ENCODE assay signal across 1 cellular context in the genomic region with DNA sequence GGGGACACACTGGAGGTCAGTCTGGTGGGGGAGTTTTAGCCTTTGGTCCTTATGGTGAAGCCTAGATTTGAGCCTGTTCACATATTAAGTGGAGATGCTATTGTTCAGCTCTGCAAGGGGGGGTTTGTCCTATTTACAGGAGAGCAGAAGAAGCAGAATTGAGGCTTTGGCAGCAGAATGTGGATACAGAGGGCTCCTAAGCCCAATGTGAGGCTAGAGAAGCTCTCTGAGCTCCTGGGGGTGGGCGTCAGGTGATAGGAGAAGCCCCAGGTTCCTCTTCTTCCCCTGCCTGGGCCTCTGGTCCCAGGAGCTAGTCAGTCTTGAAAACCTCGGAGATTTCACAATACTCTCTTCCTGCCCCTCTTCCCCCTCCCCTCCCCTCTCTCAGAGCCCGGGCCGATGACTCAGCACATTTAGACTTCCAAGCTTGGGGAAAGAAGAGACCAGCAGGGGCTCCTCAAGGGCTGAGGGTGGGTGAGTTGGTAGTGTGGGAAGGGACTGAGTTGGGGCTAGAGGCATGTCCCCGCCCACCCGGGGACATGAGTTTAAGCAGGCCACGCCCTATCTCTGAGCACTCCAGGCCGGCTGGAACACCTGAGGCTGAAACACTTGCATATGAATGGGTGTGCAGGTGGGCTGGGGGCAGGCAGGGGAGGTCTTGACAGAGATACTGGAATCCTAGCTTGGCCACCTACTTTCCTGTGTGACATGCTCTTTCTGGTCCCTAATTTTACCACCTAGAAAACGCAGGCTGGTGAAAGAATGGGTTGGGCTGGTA.
TF ChIP-seq lines count a peak whose summit lies in the region.

No MANE protein-coding gene starts in this region.

TF ChIP-seq in IMR-90, 13 proteins besides CTCF, POLR2A, EP300 and RAD21:
- TF ChIP-seq MXI1 (IDR thresholded peaks at IDR 0.05; ENCODE audit: borderline replicate concordance, low read depth, low read length) (no peak), RFX5 (IDR thresholded peaks at IDR 0.05; ENCODE audit: low read depth, low read length) (no peak), NFE2L2 (IDR thresholded peaks at IDR 0.05; ENCODE audit: low read depth, low read length) (peak; percentile 100), SMC3 (IDR thresholded peaks at IDR 0.05; ENCODE audit: low read depth, low read length) (0 out of 2 replicates have a peak, but pooled peaks have one; percentile 16), CHD1 (IDR thresholded peaks at IDR 0.05; ENCODE audit: low read depth, low read length) (no peak), MAFK (IDR thresholded peaks at IDR 0.05; ENCODE audit: low read depth, low read length) (peak; percentile 98), BHLHE40 (IDR thresholded peaks at IDR 0.05; ENCODE audit: low read depth, low read length) (no peak), RCOR1 (IDR thresholded peaks at IDR 0.05; ENCODE audit: insufficient replicate concordance, low read length) (no peak), CEBPB (IDR thresholded peaks at IDR 0.05; ENCODE audit: low read depth, low read length) (peak; percentile 95), MAZ (IDR thresholded peaks at IDR 0.05; ENCODE audit: borderline replicate concordance, low read depth, low read length) (peak; percentile 93), FOS (IDR thresholded peaks at IDR 0.05; ENCODE audit: low read depth, low read length) (peak; percentile 44; the same call in 1 of the 2 replicates)
- TF ChIP-seq, protein P1, sequence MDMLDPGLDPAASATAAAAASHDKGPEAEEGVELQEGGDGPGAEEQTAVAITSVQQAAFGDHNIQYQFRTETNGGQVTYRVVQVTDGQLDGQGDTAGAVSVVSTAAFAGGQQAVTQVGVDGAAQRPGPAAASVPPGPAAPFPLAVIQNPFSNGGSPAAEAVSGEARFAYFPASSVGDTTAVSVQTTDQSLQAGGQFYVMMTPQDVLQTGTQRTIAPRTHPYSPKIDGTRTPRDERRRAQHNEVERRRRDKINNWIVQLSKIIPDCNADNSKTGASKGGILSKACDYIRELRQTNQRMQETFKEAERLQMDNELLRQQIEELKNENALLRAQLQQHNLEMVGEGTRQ (IDR thresholded peaks at IDR 0.05; ENCODE audit: low read depth, low read length): no peak
- TF ChIP-seq, protein P2, sequence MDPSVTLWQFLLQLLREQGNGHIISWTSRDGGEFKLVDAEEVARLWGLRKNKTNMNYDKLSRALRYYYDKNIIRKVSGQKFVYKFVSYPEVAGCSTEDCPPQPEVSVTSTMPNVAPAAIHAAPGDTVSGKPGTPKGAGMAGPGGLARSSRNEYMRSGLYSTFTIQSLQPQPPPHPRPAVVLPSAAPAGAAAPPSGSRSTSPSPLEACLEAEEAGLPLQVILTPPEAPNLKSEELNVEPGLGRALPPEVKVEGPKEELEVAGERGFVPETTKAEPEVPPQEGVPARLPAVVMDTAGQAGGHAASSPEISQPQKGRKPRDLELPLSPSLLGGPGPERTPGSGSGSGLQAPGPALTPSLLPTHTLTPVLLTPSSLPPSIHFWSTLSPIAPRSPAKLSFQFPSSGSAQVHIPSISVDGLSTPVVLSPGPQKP (IDR thresholded peaks at IDR 0.05; ENCODE audit: borderline replicate concordance, low read depth, low read length): no peak
TF ChIP-seq in IMR-90: peak in this region for 6.
